10 cellular contexts compared by ENCODE assay signal in genomic region chr9:88722753-88723152, GRCh38.
DNase-seq lines count a peak whose midpoint lies in the region; ATAC-seq and TF ChIP-seq lines count a peak whose summit lies in the region.
"Had no signal": no experiment of that assay in that cellular context is flagged by ENCODE, and none has a peak within 500 bp of the region (broad histone marks: within the 10 kb centered on the region; RNA-seq: fewer than 3 reads in every experiment).

No MANE protein-coding gene starts in this region.

- WGBS in lower leg skin, 2 donors: 94 to 98% methylated on average over 2 of the region's 2 CpGs

- no peaks in the 10 kb centered on the region for H3K4me1 ChIP-seq in gastrocnemius medialis

- no peaks in the 10 kb centered on the region for H3K36me3 ChIP-seq in kidney epithelial cell (ENCODE audit: control insufficient read depth, insufficient read depth, low read length)
- no peaks in the 10 kb centered on the region for H3K36me3 ChIP-seq in gastrocnemius medialis

- no peaks in the 10 kb centered on the region for H3K4me1 Mint-ChIP-seq in CD14-positive monocyte

- in situ Hi-C loops in gastrocnemius medialis (cut with MboI; ENCODE audit: low sequenced_read_pairs in 4 of 4): no loop called here

- no peak overlapping the region for H3K27ac Mint-ChIP-seq in CD14-positive monocyte
- H3K27ac Mint-ChIP-seq: mesothelial cell of epicardium had no signal

- no peak for TF ChIP-seq POLR2A in gastrocnemius medialis (IDR thresholded peaks at IDR 0.05)
- TF ChIP-seq POLR2A in lower leg skin (IDR thresholded peaks at IDR 0.05): no peak

- no peak for ATAC-seq in gastrocnemius medialis

- intact Hi-C loops in CD14-positive monocyte (cut with micrococcal nuclease): loop anchor here in 1 of 2 donors (10.0 kb wide), 1 partner anchor 282 kb away; no protein-coding TSS in a partner anchor
- intact Hi-C loops in gastrocnemius medialis (cut with DNase I; ENCODE audit: low total_unique reads): no loop called here
- intact Hi-C loops in lower leg skin (cut with DNase I; ENCODE audit: low total_unique reads): loop anchor here (5.0 kb wide), 1 partner anchor 740 kb away; no protein-coding TSS in a partner anchor

- H3K36me3 Mint-ChIP-seq in CD14-positive monocyte: no peaks in the 10 kb centered on the region
- H3K36me3 Mint-ChIP-seq: mesothelial cell of epicardium had no signal

- H3K9me3 ChIP-seq in gastrocnemius medialis: no peaks in the 10 kb centered on the region

- no peak for DNase-seq in CD14-positive monocyte (ENCODE audit: low spot score)
- DNase-seq in LNCaP clone FGC (ENCODE audit: low read depth): no peak
- peak; percentile 46 for DNase-seq in astrocyte of the hippocampus (ENCODE audit: low read depth, low spot score)
- DNase-seq in kidney epithelial cell (ENCODE audit: low read depth): no peak
- no peak for DNase-seq in gastrocnemius medialis
- no peak for DNase-seq in GM19240 (ENCODE audit: insufficient read length, low spot score)
- no peak for DNase-seq in lower leg skin (ENCODE audit: low spot score in 2 of 2)
- no peak for DNase-seq in NCI-H2196 (lab: John Stamatoyannopoulos, UW; ENCODE audit: unreplicated experiment)
- DNase-seq: GDM1 had no signal

- no peak overlapping the region for H3K4me3 ChIP-seq in LNCaP clone FGC (ENCODE audit: low read depth, low read length)
- no peak overlapping the region for H3K4me3 ChIP-seq in kidney epithelial cell (ENCODE audit: low read depth, low read length)
- no peak overlapping the region for H3K4me3 ChIP-seq in gastrocnemius medialis
- no peak overlapping the region for H3K4me3 ChIP-seq in lower leg skin (ENCODE audit: low read depth, poor library complexity, severe bottlenecking)

- no peak overlapping the region for H3K4me3 Mint-ChIP-seq in CD14-positive monocyte
- H3K4me3 Mint-ChIP-seq: mesothelial cell of epicardium had no signal

- peaks cover 8 to 30% (median 29%) of the 10 kb centered on the region in 3 donors for H3K27me3 Mint-ChIP-seq in CD14-positive monocyte (ENCODE audit: low read depth in 3 of 3)

- TF ChIP-seq CTCF in CD14-positive monocyte (IDR thresholded peaks at IDR 0.05) (peak; percentile 18), LNCaP clone FGC (IDR thresholded peaks at IDR 0.05; ENCODE audit: control insufficient read depth, extremely low read depth, insufficient read depth) (peak; percentile 60), kidney epithelial cell (IDR thresholded peaks at IDR 0.05; ENCODE audit: insufficient read depth, low read length, poor library complexity, severe bottlenecking) (peak; percentile 71), gastrocnemius medialis (IDR thresholded peaks at IDR 0.05 in 4 of 5, conservative IDR thresholded peaks at IDR 0.05 in 1 of 5) (peak in 1 of 5 experiments; percentile 11), lower leg skin (IDR thresholded peaks at IDR 0.05) (no peak)

- H3K27me3 ChIP-seq in kidney epithelial cell (ENCODE audit: control insufficient read depth, insufficient read depth, low read length) (no peaks in the 10 kb centered on the region), gastrocnemius medialis (no peaks in the 10 kb centered on the region)

- no peak overlapping the region for H3K27ac ChIP-seq in gastrocnemius medialis

- no peaks in the 10 kb centered on the region for H3K9me3 Mint-ChIP-seq in CD14-positive monocyte
- H3K9me3 Mint-ChIP-seq: mesothelial cell of epicardium had no signal

Comparison
In these comparisons a context has a peak if more than half of its experiments do, and no peak if none do; other contexts are left out.
1. CTCF ChIP-seq: peak in CD14-positive monocyte (single experiment), LNCaP clone FGC (single experiment) and kidney epithelial cell (single experiment); none in lower leg skin (0 of 3).